In genomic region chr10:84755311-84755710, GRCh38 we compare ENCODE assay signal across 18 cellular contexts.
DNase-seq lines count a peak whose midpoint lies in the region; ATAC-seq and TF ChIP-seq lines count a peak whose summit lies in the region.
"Had no signal": no experiment of that assay in that cellular context is flagged by ENCODE, and none has a peak within 500 bp of the region (broad histone marks: within the 10 kb centered on the region; RNA-seq: fewer than 3 reads in every experiment).

No MANE protein-coding gene starts in this region.

- 65 to 67% methylated on average over 4 to 7 of the region's 7 CpGs for WGBS in endodermal cell (ENCODE audit: insufficient coverage in 1 of 2, insufficient read length in 1 of 2), 2 experiments
- WGBS in smooth muscle cell (ENCODE audit: low lambda C conversion rate) = 53% methylated on average over 7 of the region's 7 CpGs

- H3K4me3 ChIP-seq in A673 (ENCODE audit: low read depth, low read length, poor library complexity, severe bottlenecking) = no peak overlapping the region
- peak overlapping the region; percentile 7 for H3K4me3 ChIP-seq in endodermal cell (ENCODE audit: low read length)
- H3K4me3 ChIP-seq in smooth muscle cell = no peak overlapping the region
- H3K4me3 ChIP-seq: A549, BLaER1, GM12878, GM23338 had no signal

- peaks cover 19% of the 10 kb centered on the region for H3K4me1 Mint-ChIP-seq in endodermal cell
- H3K4me1 Mint-ChIP-seq: CD14-positive monocyte; CD4-positive, alpha-beta memory T cell; GM23338 had no signal

- ATAC-seq in foreskin keratinocyte = no peak
- ATAC-seq: A549, GM12878, GM23338 had no signal

- H3K4me2 ChIP-seq in smooth muscle cell = peak overlapping the region; percentile 47
- H3K4me2 ChIP-seq: A549, BLaER1, GM23338 had no signal

- no peak for TF ChIP-seq CTCF in A673 (conservative IDR thresholded peaks at IDR 0.05; ENCODE audit: low read depth, low read length)
- TF ChIP-seq CTCF in endodermal cell (conservative IDR thresholded peaks at IDR 0.05) = no peak
- TF ChIP-seq CTCF in smooth muscle cell (IDR thresholded peaks at IDR 0.05; ENCODE audit: borderline replicate concordance, insufficient read depth, poor library complexity, severe bottlenecking) = no peak
- TF ChIP-seq CTCF in foreskin keratinocyte (conservative IDR thresholded peaks at IDR 0.05) = no peak

- H3K79me2 ChIP-seq in smooth muscle cell (ENCODE audit: low read depth) = no peaks in the 10 kb centered on the region

- H3F3A ChIP-seq in smooth muscle cell (ENCODE audit: low read depth) = no peaks in the 10 kb centered on the region

- CTCF ChIA-PET in A673 (lab: Charles Lee) = no interaction called here

- DNase-seq in A673 (ENCODE audit: low spot score) (peak; percentile 37), NCI-H82 treated with DMSO at 0.1 percent for 48 hours (lab: John Stamatoyannopoulos, UW; ENCODE audit: unreplicated experiment) (peak; percentile 72), endodermal cell (no peak), smooth muscle cell (lab: John Stamatoyannopoulos, UW; ENCODE audit: unreplicated experiment) (no peak), DMS53 (lab: John Stamatoyannopoulos, UW) (no peak), OCI-M2 (lab: John Stamatoyannopoulos, UW; ENCODE audit: unreplicated experiment) (no peak), foreskin keratinocyte (no peak)
- DNase-seq: CD4-positive, alpha-beta memory T cell; DND-41; EL; HCEC 1CT; KG1 had no signal

- no peaks in the 10 kb centered on the region for H3K36me3 ChIP-seq in A673 (ENCODE audit: insufficient read depth, low read length, poor library complexity, severe bottlenecking)
- no peaks in the 10 kb centered on the region for H3K36me3 ChIP-seq in endodermal cell (ENCODE audit: control insufficient read depth, insufficient read depth, low read length)
- H3K36me3 ChIP-seq in smooth muscle cell (ENCODE audit: low read depth) = no peaks in the 10 kb centered on the region
- H3K36me3 ChIP-seq: BLaER1 had no signal

- H3K27ac ChIP-seq in A673 (ENCODE audit: low read depth, low read length, poor library complexity, severe bottlenecking) (no peak overlapping the region), endodermal cell (ENCODE audit: low read depth, low read length) (no peak overlapping the region), smooth muscle cell (ENCODE audit: low read depth) (peak overlapping the region; percentile 51), foreskin keratinocyte (no peak overlapping the region)
- H3K27ac ChIP-seq: 22Rv1, A549, BLaER1 had no signal

- no peaks in the 10 kb centered on the region for H3K9me3 ChIP-seq in A673 (ENCODE audit: low read depth, low read length, poor library complexity, severe bottlenecking)
- no peaks in the 10 kb centered on the region for H3K9me3 ChIP-seq in endodermal cell (ENCODE audit: control insufficient read depth, low read length)
- no peaks in the 10 kb centered on the region for H3K9me3 ChIP-seq in smooth muscle cell (replicated peaks; ENCODE audit: low read depth)
- H3K9me3 ChIP-seq: A549, BLaER1 had no signal

- peaks cover 19% of the 10 kb centered on the region for H3K27me3 ChIP-seq in A673 (replicated peaks; ENCODE audit: insufficient read depth, low read depth, low read length, poor library complexity)
- no peaks in the 10 kb centered on the region for H3K27me3 ChIP-seq in endodermal cell (ENCODE audit: control insufficient read depth, insufficient read depth, low read length, poor library complexity, severe bottlenecking)
- no peaks in the 10 kb centered on the region for H3K27me3 ChIP-seq in smooth muscle cell (ENCODE audit: low read depth)
- no peaks in the 10 kb centered on the region for H3K27me3 ChIP-seq in foreskin keratinocyte
- H3K27me3 ChIP-seq: BLaER1 had no signal

- no peak overlapping the region for H3K9ac ChIP-seq in endodermal cell (ENCODE audit: extremely low read depth, low read length, poor library complexity, severe bottlenecking)
- H3K9ac ChIP-seq in smooth muscle cell (ENCODE audit: low read depth) = no peak overlapping the region
- H3K9ac ChIP-seq: BLaER1 had no signal

- intact Hi-C loops in A673 (cut with micrococcal nuclease; ENCODE audit: unreplicated experiment) = no loop called here

- POLR2A ChIA-PET in A673 (lab: Charles Lee; ENCODE audit: low non-redundant PET) = no interaction called here

- no peaks in the 10 kb centered on the region for H4K20me1 ChIP-seq in smooth muscle cell (ENCODE audit: low read depth)
- H4K20me1 ChIP-seq: BLaER1 had no signal

- H3K27ac Mint-ChIP-seq in endodermal cell = peak overlapping the region; percentile 14
- H3K27ac Mint-ChIP-seq: CD14-positive monocyte; CD4-positive, alpha-beta memory T cell; GM23338 had no signal

- no peak overlapping the region for H3K4me3 Mint-ChIP-seq in endodermal cell
- H3K4me3 Mint-ChIP-seq: CD14-positive monocyte; CD4-positive, alpha-beta memory T cell; GM23338 had no signal

- H3K9me3 Mint-ChIP-seq in endodermal cell = peaks cover 2% of the 10 kb centered on the region

- no TSS peak for BruUV-seq in A673 (replicated peaks; lab: Mats Ljungman, UMichigan)

- H3K27me3 Mint-ChIP-seq in endodermal cell (ENCODE audit: insufficient read depth) = peaks cover 5% of the 10 kb centered on the region

- no peaks in the 10 kb centered on the region for H3K36me3 Mint-ChIP-seq in endodermal cell (ENCODE audit: low read depth)
- H3K36me3 Mint-ChIP-seq: CD14-positive monocyte; CD4-positive, alpha-beta memory T cell had no signal

- no peaks in the 10 kb centered on the region for H3K4me1 ChIP-seq in A673 (ENCODE audit: insufficient read depth, low read length, poor library complexity, severe bottlenecking)
- no peaks in the 10 kb centered on the region for H3K4me1 ChIP-seq in endodermal cell (ENCODE audit: control insufficient read depth, insufficient read depth, low read length)
- H3K4me1 ChIP-seq in smooth muscle cell (ENCODE audit: low read depth) = peaks cover 13% of the 10 kb centered on the region
- no peaks in the 10 kb centered on the region for H3K4me1 ChIP-seq in foreskin keratinocyte
- H3K4me1 ChIP-seq: A549, BLaER1 had no signal

- no peak overlapping the region for H2AFZ ChIP-seq in smooth muscle cell (ENCODE audit: low read depth)
- H2AFZ ChIP-seq: GM23338 had no signal

Comparison
In these comparisons a context has a peak if more than half of its experiments do, and no peak if none do; other contexts are left out.
1. DNase-seq: peak in A673 (single experiment) and NCI-H82 treated with DMSO at 0.1 percent for 48 hours (single experiment); none in endodermal cell (single experiment), smooth muscle cell (single experiment), DMS53 (single experiment), OCI-M2 (single experiment) and foreskin keratinocyte (0 of 2).